In genomic region chr6:26285143-26286134, GRCh38 we compare ENCODE assay signal across 1 cellular context.
TF ChIP-seq lines count a peak whose summit lies in the region.

No MANE protein-coding gene starts in this region.

TF ChIP-seq in HepG2, 621 proteins besides CTCF, POLR2A, EP300 and RAD21 (continued from another document and continues in another):
- peak; percentile 27 for TF ChIP-seq ZNF407 (CRISPR knock-in tag; IDR thresholded peaks at IDR 0.05; ENCODE audit: not compliant biosample characterization)
- TF ChIP-seq, protein P1, sequence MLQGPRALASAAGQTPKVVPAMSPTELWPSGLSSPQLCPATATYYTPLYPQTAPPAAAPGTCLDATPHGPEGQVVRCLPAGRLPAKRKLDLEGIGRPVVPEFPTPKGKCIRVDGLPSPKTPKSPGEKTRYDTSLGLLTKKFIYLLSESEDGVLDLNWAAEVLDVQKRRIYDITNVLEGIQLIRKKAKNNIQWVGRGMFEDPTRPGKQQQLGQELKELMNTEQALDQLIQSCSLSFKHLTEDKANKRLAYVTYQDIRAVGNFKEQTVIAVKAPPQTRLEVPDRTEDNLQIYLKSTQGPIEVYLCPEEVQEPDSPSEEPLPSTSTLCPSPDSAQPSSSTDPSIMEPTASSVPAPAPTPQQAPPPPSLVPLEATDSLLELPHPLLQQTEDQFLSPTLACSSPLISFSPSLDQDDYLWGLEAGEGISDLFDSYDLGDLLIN (CRISPR knock-in tag; IDR thresholded peaks at IDR 0.05; ENCODE audit: borderline replicate concordance), result no peak
- TF ChIP-seq, protein P2, sequence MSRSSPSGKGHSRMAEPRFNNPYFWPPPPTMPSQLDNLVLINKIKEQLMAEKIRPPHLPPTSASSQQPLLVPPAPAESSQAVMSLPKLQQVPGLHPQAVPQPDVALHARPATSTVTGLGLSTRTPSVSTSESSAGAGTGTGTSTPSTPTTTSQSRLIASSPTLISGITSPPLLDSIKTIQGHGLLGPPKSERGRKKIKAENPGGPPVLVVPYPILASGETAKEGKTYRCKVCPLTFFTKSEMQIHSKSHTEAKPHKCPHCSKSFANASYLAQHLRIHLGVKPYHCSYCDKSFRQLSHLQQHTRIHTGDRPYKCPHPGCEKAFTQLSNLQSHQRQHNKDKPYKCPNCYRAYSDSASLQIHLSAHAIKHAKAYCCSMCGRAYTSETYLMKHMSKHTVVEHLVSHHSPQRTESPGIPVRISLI (CRISPR knock-in tag; IDR thresholded peaks at IDR 0.05; ENCODE audit: borderline replicate concordance), result peak; percentile 44; the same call in 1 of the 2 replicates
- no peak for TF ChIP-seq ZNF264 (CRISPR knock-in tag; IDR thresholded peaks at IDR 0.05)
- peak; percentile 54; the same call in 1 of the 2 replicates for TF ChIP-seq NR2C2 (CRISPR knock-in tag; IDR thresholded peaks at IDR 0.05; ENCODE audit: borderline replicate concordance)
- TF ChIP-seq NCOR1 (IDR thresholded peaks at IDR 0.05; ENCODE audit: borderline replicate concordance, low read length), result 0 out of 2 replicates have a peak, but pooled peaks have one; percentile 45
- TF ChIP-seq LBX2 (CRISPR knock-in tag; IDR thresholded peaks at IDR 0.05; ENCODE audit: borderline replicate concordance), result peak; percentile 85; the same call in 1 of the 2 replicates
- peak; percentile 30 for TF ChIP-seq SMAD3 (CRISPR knock-in tag; IDR thresholded peaks at IDR 0.05)
- peak; percentile 50 for TF ChIP-seq ZNF781 (CRISPR knock-in tag; IDR thresholded peaks at IDR 0.05; ENCODE audit: borderline replicate concordance, not compliant biosample characterization)
- peak; percentile 61; the same call in 1 of the 2 replicates for TF ChIP-seq ZNF143 (CRISPR knock-in tag; IDR thresholded peaks at IDR 0.05)
- TF ChIP-seq, protein P3, sequence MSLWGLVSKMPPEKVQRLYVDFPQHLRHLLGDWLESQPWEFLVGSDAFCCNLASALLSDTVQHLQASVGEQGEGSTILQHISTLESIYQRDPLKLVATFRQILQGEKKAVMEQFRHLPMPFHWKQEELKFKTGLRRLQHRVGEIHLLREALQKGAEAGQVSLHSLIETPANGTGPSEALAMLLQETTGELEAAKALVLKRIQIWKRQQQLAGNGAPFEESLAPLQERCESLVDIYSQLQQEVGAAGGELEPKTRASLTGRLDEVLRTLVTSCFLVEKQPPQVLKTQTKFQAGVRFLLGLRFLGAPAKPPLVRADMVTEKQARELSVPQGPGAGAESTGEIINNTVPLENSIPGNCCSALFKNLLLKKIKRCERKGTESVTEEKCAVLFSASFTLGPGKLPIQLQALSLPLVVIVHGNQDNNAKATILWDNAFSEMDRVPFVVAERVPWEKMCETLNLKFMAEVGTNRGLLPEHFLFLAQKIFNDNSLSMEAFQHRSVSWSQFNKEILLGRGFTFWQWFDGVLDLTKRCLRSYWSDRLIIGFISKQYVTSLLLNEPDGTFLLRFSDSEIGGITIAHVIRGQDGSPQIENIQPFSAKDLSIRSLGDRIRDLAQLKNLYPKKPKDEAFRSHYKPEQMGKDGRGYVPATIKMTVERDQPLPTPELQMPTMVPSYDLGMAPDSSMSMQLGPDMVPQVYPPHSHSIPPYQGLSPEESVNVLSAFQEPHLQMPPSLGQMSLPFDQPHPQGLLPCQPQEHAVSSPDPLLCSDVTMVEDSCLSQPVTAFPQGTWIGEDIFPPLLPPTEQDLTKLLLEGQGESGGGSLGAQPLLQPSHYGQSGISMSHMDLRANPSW (CRISPR knock-in tag; IDR thresholded peaks at IDR 0.05; ENCODE audit: borderline replicate concordance), result no peak
- TF ChIP-seq TCF12 (IDR thresholded peaks at IDR 0.05), result no peak
- TF ChIP-seq TCF12 (CRISPR knock-in tag; IDR thresholded peaks at IDR 0.05), result peak; percentile 93
- TF ChIP-seq NONO (IDR thresholded peaks at IDR 0.05), result no peak
- peak; percentile 14; the same call in 1 of the 2 replicates for TF ChIP-seq NONO (CRISPR knock-in tag; conservative IDR thresholded peaks at IDR 0.05)
- TF ChIP-seq ARHGAP35 (CRISPR knock-in tag; IDR thresholded peaks at IDR 0.05; ENCODE audit: borderline replicate concordance), result no peak
- no peak for TF ChIP-seq ZNF546 (CRISPR knock-in tag; conservative IDR thresholded peaks at IDR 0.05)
- no peak for TF ChIP-seq PLRG1 (conservative IDR thresholded peaks at IDR 0.05)
- TF ChIP-seq ZNF512B (CRISPR knock-in tag; IDR thresholded peaks at IDR 0.05; ENCODE audit: borderline replicate concordance), result no peak; the same call in 1 of the 2 replicates
- TF ChIP-seq, protein P4, sequence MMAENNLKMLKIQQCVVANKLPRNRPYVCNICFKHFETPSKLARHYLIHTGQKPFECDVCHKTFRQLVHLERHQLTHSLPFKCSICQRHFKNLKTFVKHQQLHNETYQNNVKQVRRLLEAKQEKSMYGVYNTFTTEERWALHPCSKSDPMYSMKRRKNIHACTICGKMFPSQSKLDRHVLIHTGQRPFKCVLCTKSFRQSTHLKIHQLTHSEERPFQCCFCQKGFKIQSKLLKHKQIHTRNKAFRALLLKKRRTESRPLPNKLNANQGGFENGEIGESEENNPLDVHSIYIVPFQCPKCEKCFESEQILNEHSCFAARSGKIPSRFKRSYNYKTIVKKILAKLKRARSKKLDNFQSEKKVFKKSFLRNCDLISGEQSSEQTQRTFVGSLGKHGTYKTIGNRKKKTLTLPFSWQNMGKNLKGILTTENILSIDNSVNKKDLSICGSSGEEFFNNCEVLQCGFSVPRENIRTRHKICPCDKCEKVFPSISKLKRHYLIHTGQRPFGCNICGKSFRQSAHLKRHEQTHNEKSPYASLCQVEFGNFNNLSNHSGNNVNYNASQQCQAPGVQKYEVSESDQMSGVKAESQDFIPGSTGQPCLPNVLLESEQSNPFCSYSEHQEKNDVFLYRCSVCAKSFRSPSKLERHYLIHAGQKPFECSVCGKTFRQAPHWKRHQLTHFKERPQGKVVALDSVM (CRISPR knock-in tag; IDR thresholded peaks at IDR 0.05), result peak; percentile 68
- peak; percentile 94 for TF ChIP-seq CAMTA2 (CRISPR knock-in tag; IDR thresholded peaks at IDR 0.05; ENCODE audit: borderline replicate concordance)
- peak; percentile 58 for TF ChIP-seq CCAR2 (optimal IDR thresholded peaks at IDR 0.05; ENCODE audit: low read depth, low read length)
- peak; percentile 75; the same call in 1 of the 2 replicates for TF ChIP-seq ZBTB38 (CRISPR knock-in tag; IDR thresholded peaks at IDR 0.05)
- TF ChIP-seq ZNF674 (CRISPR knock-in tag; IDR thresholded peaks at IDR 0.05; ENCODE audit: low read depth), result no peak
- TF ChIP-seq, protein P5, sequence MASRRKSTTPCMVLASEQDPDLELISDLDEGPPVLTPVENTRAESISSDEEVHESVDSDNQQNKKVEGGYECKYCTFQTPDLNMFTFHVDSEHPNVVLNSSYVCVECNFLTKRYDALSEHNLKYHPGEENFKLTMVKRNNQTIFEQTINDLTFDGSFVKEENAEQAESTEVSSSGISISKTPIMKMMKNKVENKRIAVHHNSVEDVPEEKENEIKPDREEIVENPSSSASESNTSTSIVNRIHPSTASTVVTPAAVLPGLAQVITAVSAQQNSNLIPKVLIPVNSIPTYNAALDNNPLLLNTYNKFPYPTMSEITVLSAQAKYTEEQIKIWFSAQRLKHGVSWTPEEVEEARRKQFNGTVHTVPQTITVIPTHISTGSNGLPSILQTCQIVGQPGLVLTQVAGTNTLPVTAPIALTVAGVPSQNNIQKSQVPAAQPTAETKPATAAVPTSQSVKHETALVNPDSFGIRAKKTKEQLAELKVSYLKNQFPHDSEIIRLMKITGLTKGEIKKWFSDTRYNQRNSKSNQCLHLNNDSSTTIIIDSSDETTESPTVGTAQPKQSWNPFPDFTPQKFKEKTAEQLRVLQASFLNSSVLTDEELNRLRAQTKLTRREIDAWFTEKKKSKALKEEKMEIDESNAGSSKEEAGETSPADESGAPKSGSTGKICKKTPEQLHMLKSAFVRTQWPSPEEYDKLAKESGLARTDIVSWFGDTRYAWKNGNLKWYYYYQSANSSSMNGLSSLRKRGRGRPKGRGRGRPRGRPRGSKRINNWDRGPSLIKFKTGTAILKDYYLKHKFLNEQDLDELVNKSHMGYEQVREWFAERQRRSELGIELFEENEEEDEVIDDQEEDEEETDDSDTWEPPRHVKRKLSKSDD (CRISPR knock-in tag; IDR thresholded peaks at IDR 0.05; ENCODE audit: low read depth), result peak; percentile 97
- TF ChIP-seq ZC3H13 (CRISPR knock-in tag; IDR thresholded peaks at IDR 0.05), result no peak; the same call in 1 of the 2 replicates
- TF ChIP-seq POGZ (CRISPR knock-in tag; IDR thresholded peaks at IDR 0.05), result peak; percentile 82
- peak; percentile 94 for TF ChIP-seq MYPOP (CRISPR knock-in tag; IDR thresholded peaks at IDR 0.05)
- TF ChIP-seq, protein P6, sequence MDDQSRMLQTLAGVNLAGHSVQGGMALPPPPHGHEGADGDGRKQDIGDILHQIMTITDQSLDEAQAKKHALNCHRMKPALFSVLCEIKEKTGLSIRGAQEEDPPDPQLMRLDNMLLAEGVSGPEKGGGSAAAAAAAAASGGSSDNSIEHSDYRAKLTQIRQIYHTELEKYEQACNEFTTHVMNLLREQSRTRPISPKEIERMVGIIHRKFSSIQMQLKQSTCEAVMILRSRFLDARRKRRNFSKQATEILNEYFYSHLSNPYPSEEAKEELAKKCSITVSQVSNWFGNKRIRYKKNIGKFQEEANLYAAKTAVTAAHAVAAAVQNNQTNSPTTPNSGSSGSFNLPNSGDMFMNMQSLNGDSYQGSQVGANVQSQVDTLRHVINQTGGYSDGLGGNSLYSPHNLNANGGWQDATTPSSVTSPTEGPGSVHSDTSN (CRISPR knock-in tag; IDR thresholded peaks at IDR 0.05; ENCODE audit: borderline replicate concordance), result no peak
- peak; percentile 76 for TF ChIP-seq TBL1XR1 (IDR thresholded peaks at IDR 0.05; ENCODE audit: borderline replicate concordance, low read length, partially characterized antibody)
